ENCODE assay signal across 20 cellular contexts in the genomic region with DNA sequence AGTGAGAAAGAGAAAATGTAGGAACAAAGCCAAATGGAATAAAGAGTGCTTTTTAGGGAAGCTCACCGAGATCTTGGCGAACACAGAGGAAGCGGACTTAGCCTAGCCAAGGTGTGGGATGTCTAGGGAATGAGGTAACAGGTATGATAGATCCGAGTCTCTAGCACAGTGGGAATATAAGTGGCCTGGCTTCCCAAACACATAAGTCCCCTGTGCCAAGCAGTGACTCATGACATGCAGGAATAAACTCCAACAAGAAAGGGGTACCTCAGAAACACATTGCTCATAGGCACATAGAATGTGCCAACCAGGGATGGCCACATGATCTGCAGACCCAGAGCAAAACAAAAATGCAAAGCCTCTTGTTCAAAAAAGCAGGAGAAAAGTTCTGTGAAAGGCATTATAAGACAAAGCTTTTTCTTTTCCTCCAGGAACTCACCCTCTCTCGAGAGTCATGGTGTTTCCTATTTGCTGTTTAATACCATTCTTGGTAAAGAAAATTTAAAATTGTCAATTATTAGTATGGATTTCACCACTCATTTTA.
DNase-seq lines count a peak whose midpoint lies in the region; ATAC-seq and TF ChIP-seq lines count a peak whose summit lies in the region.
"Had no signal": no experiment of that assay in that cellular context is flagged by ENCODE, and none has a peak within 500 bp of the region (broad histone marks: within the 10 kb centered on the region; RNA-seq: fewer than 3 reads in every experiment).

No MANE protein-coding gene starts in this region.

- H2AFZ ChIP-seq in PC-3 (ENCODE audit: low read length) (no peak overlapping the region), mammary epithelial cell (ENCODE audit: low read depth, low read length) (peak overlapping the region; percentile 65)

- POLR2A ChIA-PET in PC-3 (lab: Charles Lee; ENCODE audit: unreplicated experiment) = no interaction called here

- H3K4me3 ChIP-seq in PC-3 (ENCODE audit: low read length) = no peak overlapping the region
- H3K4me3 ChIP-seq in mammary epithelial cell (replicated peaks in 1 of 3; ENCODE audit: insufficient read depth in 1 of 3, low read depth in 2 of 3, low read length in 3 of 3) = no peak overlapping the region
- no peak overlapping the region for H3K4me3 ChIP-seq in testis
- H3K4me3 ChIP-seq: SK-N-MC had no signal

- H3K27ac ChIP-seq in PC-3 (ENCODE audit: low read length) = no peak overlapping the region
- H3K27ac ChIP-seq in mammary epithelial cell (ENCODE audit: insufficient read depth, low read depth, low read length) = peak overlapping the region; percentile 17
- no peak overlapping the region for H3K27ac ChIP-seq in testis
- H3K27ac ChIP-seq: HL-60, SK-N-MC had no signal

- BruUV-seq in PC-3 (replicated peaks; lab: Mats Ljungman, UMichigan) = no TSS peak
- no TSS peak for BruUV-seq in mammary epithelial cell (replicated peaks; lab: Mats Ljungman, UMichigan)

- ATAC-seq in PC-3 = no peak
- ATAC-seq in HG02981 (IDR thresholded peaks at IDR 0.05; ENCODE audit: unreplicated experiment) = no peak
- ATAC-seq in HG03469 (IDR thresholded peaks at IDR 0.05; ENCODE audit: unreplicated experiment) = no peak
- ATAC-seq: Right ventricle myocardium inferior had no signal

- H3K36me3 Mint-ChIP-seq in mesothelial cell of epicardium = no peaks in the 10 kb centered on the region
- H3K36me3 Mint-ChIP-seq: CD14-positive monocyte had no signal

- H3K27me3 ChIP-seq in PC-3 (ENCODE audit: low read length) (peaks cover 10% of the 10 kb centered on the region), mammary epithelial cell (ENCODE audit: insufficient read depth, low read length) (no peaks in the 10 kb centered on the region), testis (no peaks in the 10 kb centered on the region)

- H3K27ac Mint-ChIP-seq in mesothelial cell of epicardium = peak overlapping the region; percentile 29
- H3K27ac Mint-ChIP-seq: CD14-positive monocyte, H9 had no signal

- H4K20me1 ChIP-seq in PC-3 (ENCODE audit: low read length) = no peaks in the 10 kb centered on the region
- H4K20me1 ChIP-seq in mammary epithelial cell (ENCODE audit: insufficient read depth, low read length) = no peaks in the 10 kb centered on the region

- H3K4me1 Mint-ChIP-seq in mesothelial cell of epicardium = peaks cover 41% of the 10 kb centered on the region
- H3K4me1 Mint-ChIP-seq: CD14-positive monocyte had no signal

- H3F3A ChIP-seq in PC-3 (ENCODE audit: low read length, unreplicated experiment) = no peaks in the 10 kb centered on the region

- H3K4me2 ChIP-seq in PC-3 (ENCODE audit: low read length) (no peak overlapping the region), mammary epithelial cell (ENCODE audit: insufficient read depth, low read depth, low read length) (peak overlapping the region; percentile 49)

- H3K9me2 ChIP-seq in PC-3 (replicated peaks; ENCODE audit: low read length) = no peaks in the 10 kb centered on the region

- H3K9me3 ChIP-seq in PC-3 (ENCODE audit: low read length) (no peaks in the 10 kb centered on the region), mammary epithelial cell (replicated peaks; ENCODE audit: insufficient read depth, low read length) (no peaks in the 10 kb centered on the region), testis (no peaks in the 10 kb centered on the region)

- peak; percentile 46 for DNase-seq in PC-3
- peak; percentile 84 for DNase-seq in mammary epithelial cell
- no peak for DNase-seq in mesothelial cell of epicardium (ENCODE audit: low spot score in 2 of 2, unreplicated experiment in 2 of 2)
- no peak for DNase-seq in GM19240 (ENCODE audit: insufficient read length, low spot score)
- DNase-seq in testis = no peak
- DNase-seq: ACHN, AML-193, COR-L47, DMS153, H9, NCI-H1436, NCI-H2029 treated with DMSO at 0.1 percent for 48 hours, NCI-H510A, NCI-H82 had no signal

- H3K9ac ChIP-seq in PC-3 (ENCODE audit: low read length) = no peak overlapping the region
- no peak overlapping the region for H3K9ac ChIP-seq in mammary epithelial cell (ENCODE audit: insufficient read depth, low read length)

- H3K4me1 ChIP-seq in PC-3 (ENCODE audit: insufficient read depth, low read length) (no peaks in the 10 kb centered on the region; the same call in 1 of the 2 replicates), mammary epithelial cell (ENCODE audit: insufficient read depth, low read length) (peaks cover 28% of the 10 kb centered on the region), testis (no peaks in the 10 kb centered on the region)

- H3K79me2 ChIP-seq in PC-3 (ENCODE audit: low read length) (no peaks in the 10 kb centered on the region), mammary epithelial cell (ENCODE audit: insufficient read depth, low read length) (no peaks in the 10 kb centered on the region)

- H3K27me3 Mint-ChIP-seq in mesothelial cell of epicardium (ENCODE audit: low read depth) = no peaks in the 10 kb centered on the region

- no peak for TF ChIP-seq POLR2A in testis (IDR thresholded peaks at IDR 0.05)

- dilution Hi-C loops in mammary epithelial cell (cut with HindIII; ENCODE audit: low sequenced_read_pairs) = no loop called here

- WGBS in mammary epithelial cell (ENCODE audit: low coverage, missing lambda C conversion rate) = 5% methylated on average over 5 of the region's 5 CpGs
- WGBS in testis, 2 donors = 86 to 95% methylated on average over 5 of the region's 5 CpGs

- intact Hi-C loops in PC-3 (cut with micrococcal nuclease) (no loop called here), mammary epithelial cell (cut with micrococcal nuclease) (loop anchor here (5.0 kb wide), 1 partner anchor 275 kb away; no protein-coding TSS in a partner anchor), testis (cut with DNase I; ENCODE audit: low total_unique reads) (no loop called here)

- TF ChIP-seq CTCF in PC-3 (conservative IDR thresholded peaks at IDR 0.05; ENCODE audit: low read depth, low read length) = no peak
- no peak for TF ChIP-seq CTCF in mammary epithelial cell (conservative IDR thresholded peaks at IDR 0.05 in 1 of 2, IDR thresholded peaks at IDR 0.05 in 1 of 2; ENCODE audit: extremely low read depth in 1 of 2, insufficient read depth in 1 of 2, low read depth in 1 of 2, low read length in 2 of 2)
- TF ChIP-seq CTCF in mesothelial cell of epicardium (IDR thresholded peaks at IDR 0.05; ENCODE audit: unreplicated experiment) = no peak
- TF ChIP-seq CTCF in testis (IDR thresholded peaks at IDR 0.05) = no peak

- no peaks in the 10 kb centered on the region for H3K36me3 ChIP-seq in PC-3 (ENCODE audit: low read depth, low read length)
- no peaks in the 10 kb centered on the region for H3K36me3 ChIP-seq in mammary epithelial cell (ENCODE audit: insufficient read depth, low read length)
- H3K36me3 ChIP-seq in testis (ENCODE audit: low read depth, missing control alignments) = no peaks in the 10 kb centered on the region

- in situ Hi-C loops in mammary epithelial cell (cut with MboI; ENCODE audit: low sequenced_read_pairs in 2 of 2) = loop anchor here in 1 of 2 donors (10.0 kb wide), 1 partner anchor 542 kb away; a partner anchor contains a TSS

- CTCF ChIA-PET in PC-3 (lab: Charles Lee) (no interaction called here), mammary epithelial cell (lab: Charles Lee; ENCODE audit: low non-redundant PET) (no interaction called here)

- no peaks in the 10 kb centered on the region for H3K9me3 Mint-ChIP-seq in mesothelial cell of epicardium
- H3K9me3 Mint-ChIP-seq: H9 had no signal

- no peak overlapping the region for H3K4me3 Mint-ChIP-seq in mesothelial cell of epicardium
- H3K4me3 Mint-ChIP-seq: CD14-positive monocyte, H9 had no signal

Comparison
In these comparisons a context has a peak if more than half of its experiments do, and no peak if none do; other contexts are left out.
1. DNase-seq: peak in PC-3 (single experiment) and mammary epithelial cell (single experiment); none in mesothelial cell of epicardium (0 of 2), GM19240 (single experiment) and testis (single experiment).